Comparison of ENCODE assay signal across 31 cellular contexts in genomic region chr5:156927545-156927944, GRCh38. TPM values are rescaled to one million over a fixed set of nuclear protein-coding genes. Genes with fewer than 3 reads are reported as not detected.
DNase-seq lines count a peak whose midpoint lies in the region; ATAC-seq and TF ChIP-seq lines count a peak whose summit lies in the region.
"Had no signal": no experiment of that assay in that cellular context is flagged by ENCODE, and none has a peak within 500 bp of the region (broad histone marks: within the 10 kb centered on the region; RNA-seq: fewer than 3 reads in every experiment).

No MANE protein-coding gene starts in this region.

- TF ChIP-seq CTCF in VCaP (conservative IDR thresholded peaks at IDR 0.05) = no peak

- no peak overlapping the region for H3K4me3 Mint-ChIP-seq in activated naive CD4-positive, alpha-beta T cell treated with anti-CD3 and anti-CD28 coated beads, Interleukin-2, amount 50 U/mL, for 24 hours
- H3K4me3 Mint-ChIP-seq in naive thymus-derived CD4-positive, alpha-beta T cell = peak overlapping the region in 8 of 10 donors; percentile 2 to 77 (median 49)
- H3K4me3 Mint-ChIP-seq: CD14-positive monocyte had no signal

- H3K4me3 ChIP-seq in naive thymus-derived CD4-positive, alpha-beta T cell (ENCODE audit: low read length) = no peak overlapping the region
- H3K4me3 ChIP-seq: heart right ventricle, upper lobe of left lung had no signal

- H3K36me3 Mint-ChIP-seq in activated naive CD4-positive, alpha-beta T cell treated with anti-CD3 and anti-CD28 coated beads, Interleukin-2, amount 50 U/mL, for 24 hours = peaks cover 4% of the 10 kb centered on the region
- peaks cover 5 to 48% (median 5%) of the 10 kb centered on the region in 5 donors for H3K36me3 Mint-ChIP-seq in naive thymus-derived CD4-positive, alpha-beta T cell
- H3K36me3 Mint-ChIP-seq: CD14-positive monocyte had no signal

- CTCF ChIA-PET in naive thymus-derived CD4-positive, alpha-beta T cell (lab: Charles Lee) = interaction anchor here (1.2 kb wide), 1 partner anchor 35 kb away, joined by 5 read pairs; no protein-coding TSS in a partner anchor

- peak overlapping the region; percentile 98; the same call in 1 of the 2 replicates for H3K27ac ChIP-seq in VCaP
- H3K27ac ChIP-seq in naive thymus-derived CD4-positive, alpha-beta T cell (ENCODE audit: low read depth, low read length) = no peak overlapping the region
- H3K27ac ChIP-seq: brain microvascular endothelial cell, epithelial cell of prostate, heart right ventricle, upper lobe of left lung had no signal

- ATAC-seq in GM19043 (IDR thresholded peaks at IDR 0.05; ENCODE audit: low read depth, unreplicated experiment) (peak; percentile 30), HG02852 (IDR thresholded peaks at IDR 0.05; ENCODE audit: unreplicated experiment) (no peak), GM18870 (IDR thresholded peaks at IDR 0.05; ENCODE audit: unreplicated experiment) (no peak)
- no peak for ATAC-seq in naive thymus-derived CD4-positive, alpha-beta T cell
- ATAC-seq: heart right ventricle, T-helper 17 cell had no signal

- no peaks in the 10 kb centered on the region for H3K9me3 ChIP-seq in naive thymus-derived CD4-positive, alpha-beta T cell (ENCODE audit: control insufficient read depth in 2 of 3, low read length in 3 of 3)
- H3K9me3 ChIP-seq: upper lobe of left lung had no signal

- peaks cover 83% of the 10 kb centered on the region for H3K4me1 Mint-ChIP-seq in activated naive CD4-positive, alpha-beta T cell treated with anti-CD3 and anti-CD28 coated beads, Interleukin-2, amount 50 U/mL, for 24 hours
- H3K4me1 Mint-ChIP-seq in naive thymus-derived CD4-positive, alpha-beta T cell = peaks cover 31 to 85% (median 78%) of the 10 kb centered on the region in 7 donors
- H3K4me1 Mint-ChIP-seq: CD14-positive monocyte had no signal

- intact Hi-C loops in naive thymus-derived CD4-positive, alpha-beta T cell (cut with micrococcal nuclease) = loop anchor here in 1 of 2 donors (10.0 kb wide), 2 partner anchors 617 to 1983 kb away; partner anchors contain the start of gene MRPL22

- DNase-seq in activated naive CD4-positive, alpha-beta T cell treated with Interleukin-2 at 50 U/mL for 16 hours = no peak
- no peak for DNase-seq in naive thymus-derived CD4-positive, alpha-beta T cell
- DNase-seq in NCI-H526 (lab: John Stamatoyannopoulos, UW) = no peak
- DNase-seq: activated CD4-positive, alpha-beta T cell treated with anti-CD3 and anti-CD28 coated beads, Interleukin-2, amount 50 U/mL, for 48 hours; activated T-cell treated with anti-CD3 and anti-CD28 coated beads, Interleukin-2, amount 50 U/mL, for 48 hours; brain microvascular endothelial cell; DMS153; effector CD4-positive, alpha-beta T cell; HCEC 1CT; heart right ventricle; Karpas-422; mesendoderm; NCI-H1694; NCI-H2171; NCI-H526 treated with DMSO at 0.1 percent for 48 hours; occipital lobe; substantia nigra; T-helper 17 cell; upper lobe of left lung had no signal

- peak overlapping the region; percentile 71 for H3K27ac Mint-ChIP-seq in activated naive CD4-positive, alpha-beta T cell treated with anti-CD3 and anti-CD28 coated beads, Interleukin-2, amount 50 U/mL, for 24 hours
- peak overlapping the region; percentile 81 to 97 (median 86) for H3K27ac Mint-ChIP-seq in naive thymus-derived CD4-positive, alpha-beta T cell
- H3K27ac Mint-ChIP-seq: CD14-positive monocyte, T-helper 17 cell had no signal

- POLR2A ChIA-PET in naive thymus-derived CD4-positive, alpha-beta T cell (lab: Charles Lee) = interaction anchor here (1.3 to 6.8 kb wide), 4 partner anchors 9 to 215 kb away, joined by 3 to 53 read pairs (median 4); partner anchors contain the start of gene MED7

- no peaks in the 10 kb centered on the region for H3K27me3 ChIP-seq in naive thymus-derived CD4-positive, alpha-beta T cell (ENCODE audit: control insufficient read depth in 2 of 2, insufficient read depth in 2 of 2, low read length in 2 of 2)
- H3K27me3 ChIP-seq: brain microvascular endothelial cell, heart right ventricle, upper lobe of left lung had no signal

- H3K27me3 Mint-ChIP-seq in activated naive CD4-positive, alpha-beta T cell treated with anti-CD3 and anti-CD28 coated beads, Interleukin-2, amount 50 U/mL, for 24 hours = no peaks in the 10 kb centered on the region
- no peaks in the 10 kb centered on the region for H3K27me3 Mint-ChIP-seq in naive thymus-derived CD4-positive, alpha-beta T cell
- H3K27me3 Mint-ChIP-seq: T-helper 17 cell had no signal

- peaks cover 14% of the 10 kb centered on the region for H3K9me3 Mint-ChIP-seq in activated naive CD4-positive, alpha-beta T cell treated with anti-CD3 and anti-CD28 coated beads, Interleukin-2, amount 50 U/mL, for 24 hours
- peaks cover 0 to 17% (median 4%) of the 10 kb centered on the region in 11 donors for H3K9me3 Mint-ChIP-seq in naive thymus-derived CD4-positive, alpha-beta T cell
- H3K9me3 Mint-ChIP-seq: CD14-positive monocyte had no signal

- H3K36me3 ChIP-seq in naive thymus-derived CD4-positive, alpha-beta T cell (ENCODE audit: control insufficient read depth in 2 of 3, insufficient read depth in 3 of 3, low read length in 3 of 3) = no peaks in the 10 kb centered on the region
- H3K36me3 ChIP-seq: brain microvascular endothelial cell, heart right ventricle, upper lobe of left lung had no signal

- peaks cover 10 to 51% of the 10 kb centered on the region in 2 donors for H3K4me1 ChIP-seq in naive thymus-derived CD4-positive, alpha-beta T cell (ENCODE audit: control insufficient read depth in 2 of 2, insufficient read depth in 2 of 2, low read length in 2 of 2)
- H3K4me1 ChIP-seq: heart right ventricle, upper lobe of left lung had no signal

RNA-seq across cellular contexts. Expression of gene TIMD4, which starts 35.5 kb away (rescaled TPM):
- total RNA-seq in naive thymus-derived CD4-positive, alpha-beta T cell = 10 to 100 TPM in 3 of 5 experiments, 1 to 10 TPM in 2; 2.3 to 31.1 (median 12.2) TPM
- polyA plus RNA-seq in naive thymus-derived CD4-positive, alpha-beta T cell = 1 to 10 TPM; 1.6 TPM
- total RNA-seq: fibroblast of villous mesenchyme, myocyte, occipital lobe, pulmonary artery endothelial cell, RPMI7951, SK-MEL-5 had no signal
